ENCODE assay signal across 17 cellular contexts in genomic region chr20:22716824-22717351, GRCh38.
DNase-seq lines count a peak whose midpoint lies in the region; ATAC-seq and TF ChIP-seq lines count a peak whose summit lies in the region.
"Had no signal": no experiment of that assay in that cellular context is flagged by ENCODE, and none has a peak within 500 bp of the region (broad histone marks: within the 10 kb centered on the region; RNA-seq: fewer than 3 reads in every experiment).

No MANE protein-coding gene starts in this region.

- no peaks in the 10 kb centered on the region for H3K9me3 ChIP-seq in uterus
- H3K9me3 ChIP-seq: breast epithelium had no signal

- no peak for TF ChIP-seq CTCF in osteocyte (IDR thresholded peaks at IDR 0.05)
- no peak for TF ChIP-seq CTCF in uterus (IDR thresholded peaks at IDR 0.05)

- H3K27ac ChIP-seq in uterus: no peak overlapping the region
- H3K27ac ChIP-seq: breast epithelium had no signal

- no peaks in the 10 kb centered on the region for H3K4me1 ChIP-seq in uterus
- H3K4me1 ChIP-seq: breast epithelium had no signal

- H3K27ac Mint-ChIP-seq in osteocyte (ENCODE audit: unreplicated experiment): peak overlapping the region; percentile 81
- H3K27ac Mint-ChIP-seq: activated T-cell treated with anti-CD3 and anti-CD28 coated beads, Interleukin-2, amount 50 U/mL, for 72 hours; CD4-positive, alpha-beta memory T cell had no signal

- H3K27me3 Mint-ChIP-seq in osteocyte (ENCODE audit: unreplicated experiment): no peaks in the 10 kb centered on the region

- intact Hi-C loops in uterus (cut with DNase I; ENCODE audit: low total_unique reads): no loop called here

- H3K4me1 Mint-ChIP-seq in osteocyte (ENCODE audit: unreplicated experiment): peaks cover 58% of the 10 kb centered on the region
- H3K4me1 Mint-ChIP-seq: CD4-positive, alpha-beta memory T cell; neural crest cell had no signal

- no peak for ATAC-seq in HG03135 (IDR thresholded peaks at IDR 0.05; ENCODE audit: unreplicated experiment)
- ATAC-seq: activated T-cell treated with anti-CD3 and anti-CD28 coated beads, Interleukin-2, amount 50 U/mL, for 72 hours had no signal

- H3K36me3 ChIP-seq in uterus: no peaks in the 10 kb centered on the region
- H3K36me3 ChIP-seq: breast epithelium had no signal

- DNase-seq in GF-D8 (lab: John Stamatoyannopoulos, UW) (peak; percentile 49), NCI-H2029 (lab: John Stamatoyannopoulos, UW) (peak; percentile 44), dedifferentiated amniotic fluid mesenchymal stem cell (ENCODE audit: extremely low spot score) (peak; percentile 75), osteocyte (ENCODE audit: extremely low spot score, unreplicated experiment) (no peak), amygdala (lab: John Stamatoyannopoulos, UW) (no peak), uterus (no peak), nucleus accumbens (lab: John Stamatoyannopoulos, UW) (no peak)
- DNase-seq: activated CD4-positive, CD25-positive, alpha-beta regulatory T cell treated with anti-CD3 and anti-CD28 coated beads, Interleukin-2, amount 50 U/mL, for 72 hours; activated T-cell treated with anti-CD3 and anti-CD28 coated beads, Interleukin-2, amount 50 U/mL, for 72 hours; CD4-positive, alpha-beta memory T cell; H7; NCI-H2227 treated with DMSO at 0.1 percent for 48 hours; SHP77 treated with DMSO at 0.1 percent for 48 hours; stimulated activated CD4-positive, alpha-beta T cell treated with anti-CD3 and anti-CD28 coated beads, Interleukin-12 subunit alpha, Interleukin-12 subunit beta, amount 100 ng/mL, for 4 hours had no signal

- no peak overlapping the region for H3K4me3 ChIP-seq in uterus
- H3K4me3 ChIP-seq: breast epithelium had no signal

- H3K9me3 Mint-ChIP-seq in osteocyte (ENCODE audit: unreplicated experiment): peaks cover 5% of the 10 kb centered on the region

- H3K4me3 Mint-ChIP-seq in osteocyte (ENCODE audit: unreplicated experiment): peak overlapping the region; percentile 3
- H3K4me3 Mint-ChIP-seq: activated T-cell treated with anti-CD3 and anti-CD28 coated beads, Interleukin-2, amount 50 U/mL, for 72 hours; CD4-positive, alpha-beta memory T cell; neural crest cell had no signal

- no peaks in the 10 kb centered on the region for H3K27me3 ChIP-seq in uterus
- H3K27me3 ChIP-seq: breast epithelium had no signal

- H3K36me3 Mint-ChIP-seq in osteocyte (ENCODE audit: unreplicated experiment): peaks cover 5% of the 10 kb centered on the region
- H3K36me3 Mint-ChIP-seq: CD4-positive, alpha-beta memory T cell had no signal

- no peak for TF ChIP-seq POLR2A in uterus (IDR thresholded peaks at IDR 0.05)

Comparison
In these comparisons a context has a peak if more than half of its experiments do, and no peak if none do; other contexts are left out.
1. DNase-seq: peak in GF-D8 (single experiment), NCI-H2029 (single experiment) and dedifferentiated amniotic fluid mesenchymal stem cell (single experiment); none in osteocyte (single experiment), amygdala (0 of 56), uterus (0 of 2) and nucleus accumbens (0 of 56).